Comparison of ENCODE assay signal across 9 cellular contexts in genomic region chr9:109192732-109193361, GRCh38. TPM values are rescaled to one million over a fixed set of nuclear protein-coding genes. Genes with fewer than 3 reads are reported as not detected.
DNase-seq lines count a peak whose midpoint lies in the region; ATAC-seq and TF ChIP-seq lines count a peak whose summit lies in the region.
"Had no signal": no experiment of that assay in that cellular context is flagged by ENCODE, and none has a peak within 500 bp of the region (broad histone marks: within the 10 kb centered on the region; RNA-seq: fewer than 3 reads in every experiment).

No MANE protein-coding gene starts in this region.

- RAD21 ChIA-PET in HCT116 (lab: Charles Lee; ENCODE audit: low non-redundant PET in 1 of 2, low total read pairs in 2 of 2, uncharacterized antibody in 2 of 2, unreplicated experiment in 2 of 2): no interaction called here

- no TSS peak for BruUV-seq in HCT116 (replicated peaks; lab: Mats Ljungman, UMichigan)

- intact Hi-C loops in HCT116 (cut with micrococcal nuclease): loop anchor here (1.0 to 5.0 kb wide), 3 partner anchors 128 to 329 kb away; partner anchors contain the start of gene EPB41L4B
- intact Hi-C loops in naive thymus-derived CD4-positive, alpha-beta T cell (cut with micrococcal nuclease): loop anchor here in 1 of 2 donors (10.0 kb wide), 2 partner anchors 128 to 258 kb away; partner anchors contain the start of genes ABITRAM and ELP1

- no peak overlapping the region for H2AFZ ChIP-seq in HCT116 (ENCODE audit: low read depth, low read length, poor library complexity, severe bottlenecking)

- H3K4me1 ChIP-seq in HCT116 (ENCODE audit: control insufficient read depth in 1 of 2, insufficient read depth in 2 of 2, low read length in 2 of 2) (no peaks in the 10 kb centered on the region), iPS DF 6.9 (ENCODE audit: control insufficient read depth, insufficient read depth, low read length) (no peaks in the 10 kb centered on the region)
- H3K4me1 ChIP-seq in naive thymus-derived CD4-positive, alpha-beta T cell (ENCODE audit: control insufficient read depth in 2 of 2, insufficient read depth in 2 of 2, low read length in 2 of 2): no peaks in the 10 kb centered on the region

- ATAC-seq in HCT116 (peak; percentile 81), SK-N-SH treated with all-trans-retinoic acid at 6 μM for 48 hours (peak; percentile 53; the same call in 2 of the 3 replicates), GM19455 (IDR thresholded peaks at IDR 0.05; ENCODE audit: unreplicated experiment) (no peak)
- ATAC-seq in naive thymus-derived CD4-positive, alpha-beta T cell: no peak

- POLR2A ChIA-PET in HCT116 (lab: Charles Lee): no interaction called here
- POLR2A ChIA-PET in naive thymus-derived CD4-positive, alpha-beta T cell (lab: Charles Lee): interaction anchor here (0.6 kb wide), 1 partner anchor 85 kb away, joined by 3 read pairs; no protein-coding TSS in a partner anchor

- H3K36me3 Mint-ChIP-seq in naive thymus-derived CD4-positive, alpha-beta T cell: no peaks in the 10 kb centered on the region

- H3K9ac ChIP-seq in HCT116 (ENCODE audit: low read length): no peak overlapping the region

- DNase-seq in AG10803 (ENCODE audit: low read depth) (no peak), HCT116 (ENCODE audit: low read depth, low spot score) (peak; percentile 15), iPS DF 6.9 (ENCODE audit: low read depth, low spot score) (peak; percentile 45), DMS114 treated with DMSO at 0.1 percent for 48 hours (lab: John Stamatoyannopoulos, UW; ENCODE audit: unreplicated experiment) (no peak), NOMO-1 (lab: John Stamatoyannopoulos, UW; ENCODE audit: unreplicated experiment in 2 of 2) (no peak)
- no peak for DNase-seq in naive thymus-derived CD4-positive, alpha-beta T cell

- H3K27me3 ChIP-seq in HCT116 (ENCODE audit: insufficient read depth, low read length): no peaks in the 10 kb centered on the region
- H3K27me3 ChIP-seq in iPS DF 6.9 (ENCODE audit: control insufficient read depth, insufficient read depth, low read length): no peaks in the 10 kb centered on the region
- H3K27me3 ChIP-seq in naive thymus-derived CD4-positive, alpha-beta T cell (ENCODE audit: control insufficient read depth in 2 of 2, insufficient read depth in 2 of 2, low read length in 2 of 2): no peaks in the 10 kb centered on the region

- no peak overlapping the region for H3K27ac Mint-ChIP-seq in naive thymus-derived CD4-positive, alpha-beta T cell

- no peak overlapping the region for H3K4me2 ChIP-seq in HCT116 (ENCODE audit: low read length)

- H3K27me3 Mint-ChIP-seq in naive thymus-derived CD4-positive, alpha-beta T cell: peaks cover 0 to 11% (median 0%) of the 10 kb centered on the region in 5 donors

- H3K9me2 ChIP-seq in HCT116 (ENCODE audit: insufficient read depth): no peaks in the 10 kb centered on the region

- TF ChIP-seq RAD21 in HCT116 (IDR thresholded peaks at IDR 0.05; ENCODE audit: low read depth): peak; percentile 83

- no peak for TF ChIP-seq POLR2A in HCT116 (IDR thresholded peaks at IDR 0.05; ENCODE audit: borderline replicate concordance, extremely low read depth, insufficient read depth, insufficient read length)

- no peaks in the 10 kb centered on the region for H4K20me1 ChIP-seq in HCT116 (ENCODE audit: insufficient read depth)

- H3K36me3 ChIP-seq in HCT116 (ENCODE audit: control insufficient read depth in 1 of 2, insufficient read depth in 2 of 2, low read length in 2 of 2) (no peaks in the 10 kb centered on the region), iPS DF 6.9 (ENCODE audit: control insufficient read depth, insufficient read depth, low read length) (no peaks in the 10 kb centered on the region)
- no peaks in the 10 kb centered on the region for H3K36me3 ChIP-seq in naive thymus-derived CD4-positive, alpha-beta T cell (ENCODE audit: control insufficient read depth in 2 of 3, insufficient read depth in 3 of 3, low read length in 3 of 3)

- H3K9me3 Mint-ChIP-seq in naive thymus-derived CD4-positive, alpha-beta T cell: no peaks in the 10 kb centered on the region

- H3K9me3 ChIP-seq in HCT116 (ENCODE audit: control insufficient read depth in 1 of 2, insufficient read depth in 1 of 2, low read depth in 1 of 2, low read length in 2 of 2): no peaks in the 10 kb centered on the region
- no peaks in the 10 kb centered on the region for H3K9me3 ChIP-seq in iPS DF 6.9 (ENCODE audit: control insufficient read depth, insufficient read depth, low read length)
- no peaks in the 10 kb centered on the region for H3K9me3 ChIP-seq in naive thymus-derived CD4-positive, alpha-beta T cell (ENCODE audit: control insufficient read depth in 2 of 3, low read length in 3 of 3)

- no CpG with 5 or more reads among the region's 7 CpGs for WGBS in iPS DF 6.9 (ENCODE audit: insufficient coverage, insufficient read length)

- TF ChIP-seq CTCF in AG10803 (conservative IDR thresholded peaks at IDR 0.05; ENCODE audit: low read length): peak; percentile 41
- peak; percentile 61 to 69 (median 61); a peak in 5 of 6 replicates for TF ChIP-seq CTCF in HCT116 (IDR thresholded peaks at IDR 0.05 in 2 of 3, conservative IDR thresholded peaks at IDR 0.05 in 1 of 3; ENCODE audit: borderline replicate concordance in 1 of 3, insufficient read depth in 1 of 3, low read depth in 2 of 3, low read length in 2 of 3)

- H3K79me2 ChIP-seq in HCT116 (ENCODE audit: insufficient read depth, low read length): no peaks in the 10 kb centered on the region

- H3K4me3 Mint-ChIP-seq in naive thymus-derived CD4-positive, alpha-beta T cell: no peak overlapping the region

- CTCF ChIA-PET in HCT116 (lab: Charles Lee): interaction anchor here (2.0 to 2.8 kb wide), 2 partner anchors 9 to 124 kb away, joined by 9 to 14 read pairs; no protein-coding TSS in a partner anchor
- CTCF ChIA-PET in naive thymus-derived CD4-positive, alpha-beta T cell (lab: Charles Lee): no interaction called here

- peaks cover 0 to 4% (median 0%) of the 10 kb centered on the region in 7 donors for H3K4me1 Mint-ChIP-seq in naive thymus-derived CD4-positive, alpha-beta T cell

- H3K27ac ChIP-seq in HCT116 (ENCODE audit: low read depth, low read length) (no peak overlapping the region), iPS DF 6.9 (ENCODE audit: low read length) (no peak overlapping the region)
- H3K27ac ChIP-seq in naive thymus-derived CD4-positive, alpha-beta T cell (ENCODE audit: low read depth, low read length): no peak overlapping the region
- H3K27ac ChIP-seq: HL-60 had no signal

- H3K4me3 ChIP-seq in AG10803 (ENCODE audit: low read length) (no peak overlapping the region), HCT116 (replicated peaks in 1 of 2; ENCODE audit: low read depth in 1 of 2, low read length in 2 of 2) (no peak overlapping the region), iPS DF 6.9 (ENCODE audit: low read length) (no peak overlapping the region)
- H3K4me3 ChIP-seq in naive thymus-derived CD4-positive, alpha-beta T cell (ENCODE audit: low read length): no peak overlapping the region

TF ChIP-seq in HCT116, 20 proteins besides CTCF, POLR2A, EP300 and RAD21 (continues in another document):
- no peak for TF ChIP-seq REST (IDR thresholded peaks at IDR 0.05; ENCODE audit: low read depth)

TF ChIP-seq in SK-N-SH treated with all-trans-retinoic acid at 6 μM for 48 hours, 23 proteins besides CTCF, POLR2A, EP300 and RAD21 (continues in another document):
- TF ChIP-seq CREB5 (CRISPR knock-in tag; IDR thresholded peaks at IDR 0.05; ENCODE audit: low read depth) (no peak), ESRRG (CRISPR knock-in tag; IDR thresholded peaks at IDR 0.05) (no peak), ISL1 (CRISPR knock-in tag; IDR thresholded peaks at IDR 0.05) (no peak), OSR1 (CRISPR knock-in tag; IDR thresholded peaks at IDR 0.05) (no peak), POU6F1 (CRISPR knock-in tag; IDR thresholded peaks at IDR 0.05; ENCODE audit: borderline replicate concordance, low read depth) (no peak), TOX (CRISPR knock-in tag; IDR thresholded peaks at IDR 0.05; ENCODE audit: borderline replicate concordance) (no peak), CSRNP3 (CRISPR knock-in tag; IDR thresholded peaks at IDR 0.05) (no peak)

RNA-seq across cellular contexts. Expression of gene FRRS1L, which starts 25.8 kb away (rescaled TPM):
- not detected for total RNA-seq in HCT116 (2021; ENCODE audit: unreplicated experiment)
- polyA plus RNA-seq in HCT116 (2012): 0.01 TPM in 1 of 2 replicates, not detected in the other
- total RNA-seq in naive thymus-derived CD4-positive, alpha-beta T cell: not detected
- not detected for polyA plus RNA-seq in naive thymus-derived CD4-positive, alpha-beta T cell

Comparison
In these comparisons a context has a peak if more than half of its experiments do, and no peak if none do; other contexts are left out.
1. DNase-seq: peak in HCT116 (single experiment) and iPS DF 6.9 (single experiment); none in AG10803 (single experiment), naive thymus-derived CD4-positive, alpha-beta T cell (0 of 9), DMS114 treated with DMSO at 0.1 percent for 48 hours (single experiment) and NOMO-1 (0 of 2).
2. ATAC-seq: peak in HCT116 (single experiment) and SK-N-SH treated with all-trans-retinoic acid at 6 μM for 48 hours (single experiment); none in GM19455 (single experiment) and naive thymus-derived CD4-positive, alpha-beta T cell (single experiment).